In the genomic region with DNA sequence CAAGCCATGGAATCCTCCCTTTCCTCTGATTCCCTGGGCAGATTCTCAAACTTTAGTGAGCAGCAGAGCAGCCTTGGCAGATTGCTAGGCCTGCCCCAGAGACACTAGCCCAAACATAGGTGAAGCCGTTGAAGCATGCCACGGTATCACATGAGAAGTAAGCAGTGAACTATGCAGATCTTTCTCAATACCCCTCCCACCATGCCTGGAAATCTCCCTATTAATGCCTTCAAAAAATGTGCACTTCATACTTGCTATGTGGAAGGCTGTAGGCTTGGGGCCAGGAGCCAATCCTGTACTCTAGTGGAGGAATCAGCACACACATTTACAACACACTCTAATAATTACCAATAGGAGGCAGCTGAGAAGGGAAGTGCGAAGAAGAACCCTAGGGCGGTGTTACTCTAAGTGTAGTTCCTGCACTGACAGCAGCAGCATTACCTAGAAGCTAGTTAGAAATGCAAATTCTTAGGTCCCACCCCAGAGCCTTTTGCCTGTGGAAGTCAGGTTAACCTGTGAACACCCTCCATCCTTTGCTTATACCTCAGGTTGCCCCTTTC, we compare ENCODE assay signal across 28 cellular contexts.
"Had no signal": no experiment of that assay in that cellular context is flagged by ENCODE, and none has a peak within 500 bp of the region (broad histone marks: within the 10 kb centered on the region; RNA-seq: fewer than 3 reads in every experiment).

No MANE protein-coding gene starts in this region.

- ATAC-seq: activated naive CD8-positive, alpha-beta T cell treated with anti-CD3 and anti-CD28 coated beads, Interleukin-2, amount 50 U/mL, for 24 hours; heart left ventricle; left ventricle myocardium superior; naive thymus-derived CD4-positive, alpha-beta T cell; right lobe of liver; stimulated activated naive CD8-positive, alpha-beta T cell treated with anti-CD3 and anti-CD28 coated beads, Interleukin-15, Interleukin-2, amounts not matched to agents 100 U/mL and 50 U/mL, for 24 hours; T-helper 17 cell had no signal

- H3K4me3 ChIP-seq: heart left ventricle, right lobe of liver, testis, transverse colon, uterus had no signal

- H3K27ac Mint-ChIP-seq: activated CD4-positive, alpha-beta memory T cell treated with anti-CD3 and anti-CD28 coated beads, Interleukin-2, amount 10 ng/mL, durations not matched to agents 7 days and 5 days; activated CD4-positive, alpha-beta T cell treated with anti-CD3 and anti-CD28 coated beads, Interleukin-2, amount 10 ng/mL, durations not matched to agents 7 days and 5 days; activated naive CD4-positive, alpha-beta T cell treated with anti-CD3 and anti-CD28 coated beads, Interleukin-2, amount 50 U/mL, for 24 hours; activated naive CD8-positive, alpha-beta T cell treated with anti-CD3 and anti-CD28 coated beads, Interleukin-2, amount 50 U/mL, for 24 hours; activated T-cell treated with anti-CD3 and anti-CD28 coated beads, Interleukin-2, amount 50 U/mL, for 24 hours; activated T-helper 2 cell treated with anti-CD3 and anti-CD28 coated beads, Interferon-gamma antibody, Interleukin-2, Interleukin-4, amounts not matched to agents 10 μg/mL and 5 μg/mL and 100 μg/mL, durations not matched to agents 14 hours and 24 hours and 36 hours; immature natural killer cell; naive thymus-derived CD4-positive, alpha-beta T cell; progenitor cell of endocrine pancreas; T-helper 17 cell had no signal

- H3K9me3 Mint-ChIP-seq: activated CD4-positive, alpha-beta memory T cell treated with anti-CD3 and anti-CD28 coated beads, Interleukin-2, amount 10 ng/mL, durations not matched to agents 7 days and 5 days; activated CD4-positive, alpha-beta T cell treated with anti-CD3 and anti-CD28 coated beads, Interleukin-2, amount 10 ng/mL, durations not matched to agents 7 days and 5 days; activated naive CD8-positive, alpha-beta T cell treated with anti-CD3 and anti-CD28 coated beads, Interleukin-2, amount 50 U/mL, for 24 hours; activated T-cell treated with anti-CD3 and anti-CD28 coated beads, Interleukin-2, amount 50 U/mL, for 24 hours; activated T-helper 2 cell treated with anti-CD3 and anti-CD28 coated beads, Interferon-gamma antibody, Interleukin-2, Interleukin-4, amounts not matched to agents 10 μg/mL and 5 μg/mL and 100 μg/mL, durations not matched to agents 14 hours and 24 hours and 36 hours; immature natural killer cell had no signal

- H3K4me1 Mint-ChIP-seq: activated CD4-positive, alpha-beta memory T cell treated with anti-CD3 and anti-CD28 coated beads, Interleukin-2, amount 10 ng/mL, durations not matched to agents 7 days and 5 days; activated CD4-positive, alpha-beta T cell treated with anti-CD3 and anti-CD28 coated beads, Interleukin-2, amount 10 ng/mL, durations not matched to agents 7 days and 5 days; activated naive CD4-positive, alpha-beta T cell treated with anti-CD3 and anti-CD28 coated beads, Interleukin-2, amount 50 U/mL, for 24 hours; activated naive CD8-positive, alpha-beta T cell treated with anti-CD3 and anti-CD28 coated beads, Interleukin-2, amount 50 U/mL, for 24 hours; immature natural killer cell; naive thymus-derived CD4-positive, alpha-beta T cell; T-helper 17 cell had no signal

- H3K9me3 ChIP-seq: heart left ventricle, right lobe of liver, testis, transverse colon, uterus had no signal

- H3K4me3 Mint-ChIP-seq: activated CD4-positive, alpha-beta memory T cell treated with anti-CD3 and anti-CD28 coated beads, Interleukin-2, amount 10 ng/mL, durations not matched to agents 7 days and 5 days; activated CD4-positive, alpha-beta T cell treated with anti-CD3 and anti-CD28 coated beads, Interleukin-2, amount 10 ng/mL, durations not matched to agents 7 days and 5 days; activated naive CD4-positive, alpha-beta T cell treated with anti-CD3 and anti-CD28 coated beads, Interleukin-2, amount 50 U/mL, for 24 hours; activated naive CD8-positive, alpha-beta T cell treated with anti-CD3 and anti-CD28 coated beads, Interleukin-2, amount 50 U/mL, for 24 hours; activated T-cell treated with anti-CD3 and anti-CD28 coated beads, Interleukin-2, amount 50 U/mL, for 24 hours; immature natural killer cell; naive thymus-derived CD4-positive, alpha-beta T cell; T-helper 17 cell had no signal

- H3K27me3 ChIP-seq: right lobe of liver, testis, transverse colon, uterus had no signal

- H3K27ac ChIP-seq: heart left ventricle, right lobe of liver, testis, transverse colon, uterus, WERI-Rb-1 had no signal

- H3K36me3 Mint-ChIP-seq: activated naive CD4-positive, alpha-beta T cell treated with anti-CD3 and anti-CD28 coated beads, Interleukin-2, amount 50 U/mL, for 24 hours; immature natural killer cell; naive thymus-derived CD4-positive, alpha-beta T cell had no signal

- FAIRE-seq: colon had no signal

- H3K36me3 ChIP-seq: heart left ventricle, right lobe of liver, transverse colon, uterus, WERI-Rb-1 had no signal

- H3K4me1 ChIP-seq: heart left ventricle, right lobe of liver, testis, transverse colon, uterus had no signal

- H3K27me3 Mint-ChIP-seq: progenitor cell of endocrine pancreas had no signal

- DNase-seq: activated CD4-positive, alpha-beta memory T cell treated with anti-CD3 and anti-CD28 coated beads, Interleukin-2, amount 10 ng/mL, durations not matched to agents 7 days and 5 days; activated CD4-positive, alpha-beta T cell treated with anti-CD3 and anti-CD28 coated beads for 1 hour; activated CD4-positive, alpha-beta T cell treated with anti-CD3 and anti-CD28 coated beads, Interleukin-2, amount 10 ng/mL, durations not matched to agents 7 days and 5 days; activated CD8-positive, alpha-beta memory T cell treated with anti-CD3 and anti-CD28 coated beads, Interleukin-2, amount 50 U/mL, for 48 hours; activated naive CD8-positive, alpha-beta T cell treated with anti-CD3 and anti-CD28 coated beads, Interleukin-2, amount 50 U/mL, for 24 hours; activated T-cell treated with anti-CD3 and anti-CD28 coated beads, Interleukin-2, amount 50 U/mL, for 24 hours; dermis blood vessel endothelial cell; effector CD8-positive, alpha-beta T cell; foreskin fibroblast; heart left ventricle; hypothalamus; immature natural killer cell; left ventricle myocardium superior; midbrain; naive thymus-derived CD4-positive, alpha-beta T cell; right lobe of liver; stimulated activated CD4-positive, alpha-beta T cell treated with anti-CD3 and anti-CD28 coated beads, Interleukin-2, amount 100 ng/mL, for 48 hours; stimulated activated naive CD8-positive, alpha-beta T cell treated with anti-CD3 and anti-CD28 coated beads, Interleukin-15, Interleukin-2, amounts not matched to agents 100 U/mL and 50 U/mL, for 24 hours; T-helper 17 cell; T1000; testis; transverse colon; uterus; WERI-Rb-1 had no signal
